In genomic region chr6:113350521-113350920, GRCh38 we compare ENCODE assay signal across 26 cellular contexts.
DNase-seq lines count a peak whose midpoint lies in the region; ATAC-seq and TF ChIP-seq lines count a peak whose summit lies in the region.
"Had no signal": no experiment of that assay in that cellular context is flagged by ENCODE, and none has a peak within 500 bp of the region (broad histone marks: within the 10 kb centered on the region; RNA-seq: fewer than 3 reads in every experiment).

No MANE protein-coding gene starts in this region.

- H3K4me1 ChIP-seq in RWPE2 (ENCODE audit: insufficient read depth, poor library complexity, severe bottlenecking) (peaks cover 40% of the 10 kb centered on the region), fibroblast of lung (ENCODE audit: control insufficient read depth, extremely low read depth, insufficient read depth, low read length) (peaks cover 23% of the 10 kb centered on the region), osteoblast (ENCODE audit: insufficient read depth, low read length) (peaks cover 58% of the 10 kb centered on the region)
- H3K4me1 ChIP-seq: prostate gland, uterus had no signal

- H3K79me2 ChIP-seq in fibroblast of lung (ENCODE audit: control insufficient read depth, insufficient read depth, low read length) (no peaks in the 10 kb centered on the region), osteoblast (ENCODE audit: insufficient read depth, low read length) (no peaks in the 10 kb centered on the region)

- TF ChIP-seq CTCF in RWPE2 (IDR thresholded peaks at IDR 0.05; ENCODE audit: poor library complexity, severe bottlenecking): no peak
- TF ChIP-seq CTCF in fibroblast of lung (conservative IDR thresholded peaks at IDR 0.05 in 1 of 2, IDR thresholded peaks at IDR 0.05 in 1 of 2; ENCODE audit: low read depth in 1 of 2, low read length in 2 of 2): no peak
- no peak for TF ChIP-seq CTCF in osteoblast (IDR thresholded peaks at IDR 0.05; ENCODE audit: extremely low read depth, low read depth, low read length)

- DNase-seq in EH (ENCODE audit: low read depth): peak; percentile 38
- no peak for DNase-seq in RWPE2 (ENCODE audit: low spot score)
- peak; percentile 24 to 46 for DNase-seq in fibroblast of lung (ENCODE audit: low read depth in 2 of 2)
- DNase-seq in osteoblast (ENCODE audit: insufficient read length, low spot score, missing footprints): no peak
- no peak for DNase-seq in DMS153 treated with DMSO at 0.1 percent for 48 hours (lab: John Stamatoyannopoulos, UW; ENCODE audit: unreplicated experiment)
- no peak for DNase-seq in effector CD8-positive, alpha-beta T cell (lab: John Stamatoyannopoulos, UW)
- no peak for DNase-seq in hippocampal formation (lab: John Stamatoyannopoulos, UW)
- DNase-seq: activated CD4-positive, alpha-beta memory T cell treated with anti-CD3 and anti-CD28 coated beads, Interleukin-2, amount 10 ng/mL, durations not matched to agents 7 days and 5 days; activated CD8-positive, alpha-beta memory T cell treated with anti-CD3 and anti-CD28 coated beads, Interleukin-2, amount 50 U/mL, for 48 hours; activated naive CD4-positive, alpha-beta T cell treated with anti-CD3 and anti-CD28 coated beads, Interleukin-2, amount 50 U/mL, for 16 hours; AML-193; anterior cingulate cortex; CD4-positive, alpha-beta memory T cell; DMS153; head of caudate nucleus; KG1; left cardiac atrium; NCI-H1417; NCI-H2029 treated with DMSO at 0.1 percent for 48 hours; NCI-H526 treated with DMSO at 0.1 percent for 48 hours; Peyer's patch; stimulated activated CD8-positive, alpha-beta memory T cell treated with anti-CD3 and anti-CD28 coated beads, Interleukin-4, amount 100 ng/mL, for 48 hours; stimulated activated naive CD8-positive, alpha-beta T cell treated with anti-CD3 and anti-CD28 coated beads, Interleukin-15, amount 100 ng/mL, for 72 hours; uterus had no signal

- H3K4me3 ChIP-seq in RWPE2 (ENCODE audit: severe bottlenecking) (no peak overlapping the region), fibroblast of lung (replicated peaks in 1 of 4; ENCODE audit: control extremely low read depth in 1 of 4, insufficient read depth in 1 of 4, low read depth in 3 of 4, low read length in 4 of 4) (no peak overlapping the region), osteoblast (ENCODE audit: insufficient read depth, low read length) (no peak overlapping the region)
- H3K4me3 ChIP-seq: Peyer's patch, prostate gland, uterus had no signal

- no peaks in the 10 kb centered on the region for H3K9me3 ChIP-seq in RWPE2 (ENCODE audit: severe bottlenecking)
- H3K9me3 ChIP-seq in fibroblast of lung (ENCODE audit: control insufficient read depth, insufficient read depth, low read depth, low read length): no peaks in the 10 kb centered on the region
- no peaks in the 10 kb centered on the region for H3K9me3 ChIP-seq in osteoblast (ENCODE audit: low read depth, low read length)
- H3K9me3 ChIP-seq: Peyer's patch, prostate gland, uterus had no signal

- H3K27ac ChIP-seq in RWPE2 (ENCODE audit: poor library complexity, severe bottlenecking): peak overlapping the region; percentile 95
- no peak overlapping the region for H3K27ac ChIP-seq in fibroblast of lung (ENCODE audit: insufficient read depth, low read length)
- H3K27ac ChIP-seq in osteoblast (ENCODE audit: low read depth, low read length): peak overlapping the region; percentile 98
- H3K27ac ChIP-seq: Peyer's patch, prostate gland, uterus had no signal

- H3K36me3 ChIP-seq in RWPE2 (ENCODE audit: low read depth) (no peaks in the 10 kb centered on the region), fibroblast of lung (ENCODE audit: control insufficient read depth, insufficient read depth, low read length) (no peaks in the 10 kb centered on the region), osteoblast (ENCODE audit: insufficient read depth, low read length) (no peaks in the 10 kb centered on the region)
- H3K36me3 ChIP-seq: Peyer's patch, prostate gland, uterus had no signal

- no peak for ATAC-seq in RWPE2 (ENCODE audit: low read depth)
- ATAC-seq: activated CD4-positive, CD25-positive, alpha-beta regulatory T cell treated with anti-CD3 and anti-CD28 coated beads, Interleukin-2, amount 50 U/mL, for 24 hours; stimulated activated naive CD8-positive, alpha-beta T cell treated with anti-CD3 and anti-CD28 coated beads, Interleukin-15, amount 100 ng/mL, for 72 hours had no signal

- no peak overlapping the region for H3K4me2 ChIP-seq in fibroblast of lung (ENCODE audit: extremely low read depth, insufficient read depth, low read length)
- peak overlapping the region; percentile 11 for H3K4me2 ChIP-seq in osteoblast (ENCODE audit: insufficient read depth, low read length)

- H2AFZ ChIP-seq in fibroblast of lung (ENCODE audit: low read length): no peak overlapping the region
- H2AFZ ChIP-seq in osteoblast (ENCODE audit: low read length): no peak overlapping the region

- H4K20me1 ChIP-seq in fibroblast of lung (ENCODE audit: control insufficient read depth, extremely low read depth, insufficient read depth, low read length): no peaks in the 10 kb centered on the region
- H4K20me1 ChIP-seq in osteoblast (ENCODE audit: insufficient read depth, low read length): no peaks in the 10 kb centered on the region

- H3K9ac ChIP-seq in fibroblast of lung (ENCODE audit: insufficient read depth, low read length): no peak overlapping the region

- H3K27me3 ChIP-seq in RWPE2 (ENCODE audit: insufficient read depth, poor library complexity, severe bottlenecking): no peaks in the 10 kb centered on the region
- H3K27me3 ChIP-seq in fibroblast of lung (ENCODE audit: control insufficient read depth, insufficient read depth, low read length): no peaks in the 10 kb centered on the region
- no peaks in the 10 kb centered on the region for H3K27me3 ChIP-seq in osteoblast (ENCODE audit: insufficient read depth, low read length)
- H3K27me3 ChIP-seq: Peyer's patch, uterus had no signal

Comparison
In these comparisons a context has a peak if more than half of its experiments do, and no peak if none do; other contexts are left out.
1. DNase-seq: peak in EH (single experiment) and fibroblast of lung (2 of 2); none in RWPE2 (single experiment), osteoblast (single experiment), DMS153 treated with DMSO at 0.1 percent for 48 hours (single experiment), effector CD8-positive, alpha-beta T cell (single experiment) and hippocampal formation (0 of 2).